23 cellular contexts compared by ENCODE assay signal in genomic region chr6:156402227-156402626, GRCh38.
"Had no signal": no experiment of that assay in that cellular context is flagged by ENCODE, and none has a peak within 500 bp of the region (broad histone marks: within the 10 kb centered on the region; RNA-seq: fewer than 3 reads in every experiment).

No MANE protein-coding gene starts in this region.

- H3K36me3 Mint-ChIP-seq: natural killer cell treated with Interleukin-12 subunit alpha and Interleukin-12 subunit beta and Interleukin-15 and Interleukin-18, amount 100 ng/mL, for 72 hours; stimulated activated memory B cell treated with anti-CD40 and anti-IgM and Interleukin-4, amounts not matched to agents 10 μg/mL and 1 μg/mL and 100 μg/mL, for 72 hours; type B pancreatic cell had no signal

- ATAC-seq: mucosa of descending colon; naive thymus-derived CD4-positive, alpha-beta T cell; natural killer cell treated with Interleukin-12 subunit alpha and Interleukin-12 subunit beta and Interleukin-15 and Interleukin-18, amount 100 ng/mL, for 72 hours; right lobe of liver; stimulated activated memory B cell treated with anti-CD40 and anti-IgM and Interleukin-4, amounts not matched to agents 10 μg/mL and 1 μg/mL and 100 μg/mL, for 72 hours; stimulated activated naive CD8-positive, alpha-beta T cell treated with anti-CD3 and anti-CD28 coated beads, Interleukin-15, amount 100 ng/mL, for 72 hours had no signal

- H3K27ac Mint-ChIP-seq: natural killer cell treated with Interleukin-12 subunit alpha and Interleukin-12 subunit beta and Interleukin-15 and Interleukin-18, amount 100 ng/mL, for 72 hours; progenitor cell of endocrine pancreas; stimulated activated memory B cell treated with anti-CD40 and anti-IgM and Interleukin-4, amounts not matched to agents 10 μg/mL and 1 μg/mL and 100 μg/mL, for 72 hours; stimulated activated naive CD8-positive, alpha-beta T cell treated with anti-CD3 and anti-CD28 coated beads, Interleukin-15, amount 100 ng/mL, for 72 hours; type B pancreatic cell had no signal

- H3K27ac ChIP-seq: left ventricle myocardium inferior, ovary, right atrium auricular region, right lobe of liver, tibial nerve, vagina had no signal

- DNase-seq: islet precursor cell; left ventricle myocardium inferior; midbrain; mucosa of descending colon; naive thymus-derived CD4-positive, alpha-beta T cell; ovary; right lobe of liver; stimulated activated CD4-positive, alpha-beta T cell treated with anti-CD3 and anti-CD28 coated beads, Interleukin-1b, Interleukin-23, amount 100 ng/mL, for 48 hours; stimulated activated CD4-positive, alpha-beta T cell treated with anti-CD3 and anti-CD28 coated beads, Interleukin-2, amount 100 ng/mL, for 48 hours; stimulated activated CD4-positive, alpha-beta T cell treated with anti-CD3 and anti-CD28 coated beads, Interleukin-4, amount 100 ng/mL, for 4 hours; stimulated activated CD8-positive, alpha-beta memory T cell treated with anti-CD3 and anti-CD28 coated beads, Interleukin-4, amount 100 ng/mL, for 48 hours; stimulated activated naive CD4-positive, alpha-beta T cell treated with Interleukin-2 at 50 U/mL for 16 hours; stimulated activated naive CD8-positive, alpha-beta T cell treated with anti-CD3 and anti-CD28 coated beads, Interleukin-15, amount 100 ng/mL, for 72 hours; substantia nigra had no signal

- H3K4me3 ChIP-seq: left ventricle myocardium inferior, lung, mucosa of descending colon, ovary, right atrium auricular region, right lobe of liver, smooth muscle cell, tibial nerve, vagina had no signal

- H3K36me3 ChIP-seq: left ventricle myocardium inferior, ovary, right atrium auricular region, right lobe of liver, tibial nerve, vagina had no signal

- H3K27me3 Mint-ChIP-seq: stimulated activated memory B cell treated with anti-CD40 and anti-IgM and Interleukin-4, amounts not matched to agents 10 μg/mL and 1 μg/mL and 100 μg/mL, for 72 hours had no signal

- H3K9me3 ChIP-seq: mucosa of descending colon, ovary, right atrium auricular region, right lobe of liver, tibial nerve, vagina had no signal

- H3K4me1 Mint-ChIP-seq: stimulated activated memory B cell treated with anti-CD40 and anti-IgM and Interleukin-4, amounts not matched to agents 10 μg/mL and 1 μg/mL and 100 μg/mL, for 72 hours had no signal

- H3K4me1 ChIP-seq: left ventricle myocardium inferior, right atrium auricular region, vagina had no signal

- H3K4me3 Mint-ChIP-seq: naive thymus-derived CD4-positive, alpha-beta T cell; natural killer cell treated with Interleukin-12 subunit alpha and Interleukin-12 subunit beta and Interleukin-15 and Interleukin-18, amount 100 ng/mL, for 72 hours; stimulated activated memory B cell treated with anti-CD40 and anti-IgM and Interleukin-4, amounts not matched to agents 10 μg/mL and 1 μg/mL and 100 μg/mL, for 72 hours; stimulated activated naive CD8-positive, alpha-beta T cell treated with anti-CD3 and anti-CD28 coated beads, Interleukin-15, amount 100 ng/mL, for 72 hours; type B pancreatic cell had no signal

- H3K4me2 ChIP-seq: smooth muscle cell had no signal

- H3K27me3 ChIP-seq: ovary, right atrium auricular region, right lobe of liver, vagina had no signal

- H3K9me3 Mint-ChIP-seq: natural killer cell treated with Interleukin-12 subunit alpha and Interleukin-12 subunit beta and Interleukin-15 and Interleukin-18, amount 100 ng/mL, for 72 hours; type B pancreatic cell had no signal
